Comparison of ENCODE assay signal across 2 cellular contexts in the genomic region with DNA sequence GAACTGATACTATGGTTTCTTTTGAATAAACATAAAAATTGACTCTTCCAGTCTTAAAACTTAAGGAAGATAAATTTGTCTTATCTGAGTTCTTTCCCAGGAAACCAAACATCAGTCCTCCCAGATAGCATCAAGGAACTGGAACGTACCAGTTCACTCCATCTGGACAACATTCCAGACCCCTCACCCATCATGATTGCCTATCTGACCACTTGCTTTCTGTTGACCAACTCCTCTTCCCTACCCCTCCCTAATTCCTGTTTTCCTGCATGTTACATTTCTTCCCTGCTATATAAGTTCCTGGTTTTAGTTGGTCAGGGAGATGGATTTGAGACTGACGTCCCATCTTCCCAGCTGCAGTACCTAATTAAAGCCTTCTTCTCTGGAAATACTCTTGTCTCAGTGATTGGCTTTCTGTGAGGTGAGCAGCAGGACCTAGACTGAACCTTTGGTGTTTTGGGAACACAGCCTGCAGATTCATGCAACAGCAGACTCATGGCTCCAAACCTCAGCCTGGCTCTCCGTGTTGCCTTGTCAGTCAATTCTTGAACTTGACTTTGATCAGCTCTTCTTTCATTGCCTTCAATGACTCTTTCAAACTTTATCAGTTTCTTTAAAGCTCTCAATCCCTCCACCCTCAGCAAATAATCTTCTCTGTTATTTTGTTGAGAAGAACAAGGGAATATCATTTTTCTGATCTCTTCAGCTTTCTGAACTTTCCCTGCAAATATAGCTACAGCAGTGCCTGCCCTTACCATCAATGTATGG.
TF ChIP-seq lines count a peak whose summit lies in the region.

No MANE protein-coding gene starts in this region.

TF ChIP-seq in A549, 52 proteins besides CTCF, POLR2A, EP300 and RAD21:
- TF ChIP-seq BHLHE40 (IDR thresholded peaks at IDR 0.05; ENCODE audit: low read depth, low read length) (no peak), NFE2L2 (conservative IDR thresholded peaks at IDR 0.05; ENCODE audit: low read length) (no peak), RARB (CRISPR knock-in tag; IDR thresholded peaks at IDR 0.05) (no peak), EHMT2 (IDR thresholded peaks at IDR 0.05; ENCODE audit: low read depth) (no peak), ZFP36 (IDR thresholded peaks at IDR 0.05; ENCODE audit: borderline replicate concordance, partially characterized antibody) (no peak)
- TF ChIP-seq, protein P1, sequence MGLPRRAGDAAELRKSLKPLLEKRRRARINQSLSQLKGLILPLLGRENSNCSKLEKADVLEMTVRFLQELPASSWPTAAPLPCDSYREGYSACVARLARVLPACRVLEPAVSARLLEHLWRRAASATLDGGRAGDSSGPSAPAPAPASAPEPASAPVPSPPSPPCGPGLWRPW (IDR thresholded peaks at IDR 0.05), result no peak

TF ChIP-seq in IMR-90, 13 proteins besides CTCF, POLR2A, EP300 and RAD21:
- TF ChIP-seq BHLHE40 (IDR thresholded peaks at IDR 0.05; ENCODE audit: low read depth, low read length) (no peak), FOS (IDR thresholded peaks at IDR 0.05; ENCODE audit: low read depth, low read length) (no peak)
